Comparison of ENCODE assay signal across 8 cellular contexts in the genomic region with DNA sequence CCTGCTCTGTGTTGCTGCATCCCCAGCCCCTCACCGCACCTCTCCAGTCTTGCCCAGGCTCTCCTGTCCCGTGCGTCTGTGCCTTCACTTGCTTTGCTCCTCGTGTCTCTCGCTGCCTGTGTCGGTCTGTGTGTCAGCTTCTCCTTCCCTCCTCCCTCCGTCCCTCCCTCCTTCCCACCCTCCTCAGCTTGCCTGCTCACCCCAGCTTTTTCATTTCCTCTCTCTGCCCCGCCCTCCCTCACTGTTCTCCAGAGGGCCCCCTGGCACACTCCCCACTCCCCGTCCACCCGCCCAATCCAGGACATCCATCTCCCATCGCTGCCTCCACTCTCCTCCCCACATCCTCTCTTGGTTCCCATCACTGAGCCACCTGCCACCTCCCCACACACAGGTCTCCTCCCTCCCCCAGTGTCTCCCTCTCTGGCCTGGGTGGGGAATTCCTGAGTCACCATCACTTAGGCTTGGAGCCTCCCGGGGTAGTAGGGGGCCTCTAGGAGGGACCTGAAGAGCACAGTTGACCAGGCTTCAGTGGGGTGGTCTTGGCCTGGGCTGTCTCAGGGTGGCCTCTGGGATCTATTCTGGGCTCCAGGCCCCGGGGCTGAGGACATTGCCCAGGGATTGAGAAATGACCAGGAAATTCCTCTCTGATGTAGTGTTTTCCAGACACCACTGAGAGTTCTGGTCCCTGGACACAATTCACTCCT. TPM values are rescaled to one million over a fixed set of nuclear protein-coding genes. Genes with fewer than 3 reads are reported as not detected.
DNase-seq lines count a peak whose midpoint lies in the region; ATAC-seq and TF ChIP-seq lines count a peak whose summit lies in the region.

TSS of gene PTGIR (minus strand) at position 132 of the 704 bp plus-strand sequence. CDS start 864 bp downstream, outside the sequence.

- no peak within 1 kb of the TSS for H3K4me3 ChIP-seq in cardiac muscle cell

- peaks cover 16% of the 10 kb centered on the region for H3K4me1 ChIP-seq in cardiac muscle cell (ENCODE audit: low read depth)

- no peaks in the 10 kb centered on the region for H3K36me3 ChIP-seq in cardiac muscle cell

- H3K27ac ChIP-seq in cardiac muscle cell = peak within 1 kb of the TSS; percentile 45

- H3K27ac Mint-ChIP-seq in activated naive CD4-positive, alpha-beta T cell treated with anti-CD3 and anti-CD28 coated beads, Interleukin-2, amount 50 U/mL, for 24 hours = peak within 1 kb of the TSS; percentile 93

- DNase-seq in activated naive CD4-positive, alpha-beta T cell treated with Interleukin-2 at 50 U/mL for 16 hours = no peak
- DNase-seq in UCSD-AML1 (lab: John Stamatoyannopoulos, UW; ENCODE audit: unreplicated experiment) (peak; percentile 70), cardiac muscle cell (ENCODE audit: low read depth in 1 of 2, low spot score in 1 of 2) (peak in 1 of 2 donors; percentile 90), putamen (ENCODE audit: low spot score) (no peak)
- DNase-seq in stimulated activated CD4-positive, alpha-beta T cell treated with anti-CD3 and anti-CD28 coated beads, Interleukin-4, amount 100 ng/mL, for 1 hour = peak; percentile 31

- H3K27me3 ChIP-seq in cardiac muscle cell = no peaks in the 10 kb centered on the region

- ATAC-seq in GM21825 (IDR thresholded peaks at IDR 0.05; ENCODE audit: unreplicated experiment) (no peak), GM18870 (IDR thresholded peaks at IDR 0.05; ENCODE audit: unreplicated experiment) (no peak)

- peaks cover 49% of the 10 kb centered on the region for H3K4me1 Mint-ChIP-seq in activated naive CD4-positive, alpha-beta T cell treated with anti-CD3 and anti-CD28 coated beads, Interleukin-2, amount 50 U/mL, for 24 hours

- no peaks in the 10 kb centered on the region for H3K9me3 ChIP-seq in cardiac muscle cell (ENCODE audit: low read depth)

- H3K4me3 Mint-ChIP-seq in activated naive CD4-positive, alpha-beta T cell treated with anti-CD3 and anti-CD28 coated beads, Interleukin-2, amount 50 U/mL, for 24 hours = peak within 1 kb of the TSS; percentile 66

- TF ChIP-seq CTCF in cardiac muscle cell (IDR thresholded peaks at IDR 0.05; ENCODE audit: low read depth, low read length) = no peak

- no peaks in the 10 kb centered on the region for H3K36me3 Mint-ChIP-seq in activated naive CD4-positive, alpha-beta T cell treated with anti-CD3 and anti-CD28 coated beads, Interleukin-2, amount 50 U/mL, for 24 hours

- H3K27me3 Mint-ChIP-seq in activated naive CD4-positive, alpha-beta T cell treated with anti-CD3 and anti-CD28 coated beads, Interleukin-2, amount 50 U/mL, for 24 hours = no peaks in the 10 kb centered on the region

- H3K9me3 Mint-ChIP-seq in activated naive CD4-positive, alpha-beta T cell treated with anti-CD3 and anti-CD28 coated beads, Interleukin-2, amount 50 U/mL, for 24 hours = no peaks in the 10 kb centered on the region

RNA-seq across cellular contexts. Expression of gene PTGIR, which starts in this region (rescaled TPM):
- total RNA-seq in cardiac muscle cell = 0.12 and 0.35 TPM in 2 replicates
- polyA plus RNA-seq in cardiac muscle cell = 0.82 TPM in 1 of 2 replicates, not detected in the other

Comparison
In these comparisons a context has a peak if more than half of its experiments do, and no peak if none do; other contexts are left out.
1. DNase-seq: peak in UCSD-AML1 (single experiment) and stimulated activated CD4-positive, alpha-beta T cell treated with anti-CD3 and anti-CD28 coated beads, Interleukin-4, amount 100 ng/mL, for 1 hour (single experiment); none in activated naive CD4-positive, alpha-beta T cell treated with Interleukin-2 at 50 U/mL for 16 hours (single experiment) and putamen (single experiment).